1 cellular context compared by ENCODE assay signal in the genomic region with DNA sequence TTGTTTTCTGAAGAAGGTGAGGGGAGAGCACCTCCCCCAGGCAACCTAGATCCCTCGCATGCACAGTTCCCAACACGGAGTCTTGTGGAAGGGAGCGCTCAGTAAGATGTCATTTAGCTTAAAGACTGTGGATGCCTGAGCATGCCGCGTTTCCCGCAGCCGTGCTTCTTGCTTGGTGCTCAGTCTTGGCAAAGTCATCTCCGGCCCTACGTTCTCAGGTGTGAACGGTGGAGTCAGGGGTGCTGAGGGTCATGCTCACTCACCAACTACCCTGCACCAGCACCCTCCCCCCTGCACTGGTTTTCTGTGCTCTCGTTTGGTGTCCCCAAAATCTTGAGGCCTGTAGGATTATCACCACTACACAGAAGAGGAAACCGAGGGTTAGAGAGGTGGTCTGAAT.
TF ChIP-seq lines count a peak whose summit lies in the region.

No MANE protein-coding gene starts in this region.

TF ChIP-seq in GM23338, 12 proteins besides CTCF, POLR2A, EP300 and RAD21 (continued from another document):
- TF ChIP-seq, protein P1, sequence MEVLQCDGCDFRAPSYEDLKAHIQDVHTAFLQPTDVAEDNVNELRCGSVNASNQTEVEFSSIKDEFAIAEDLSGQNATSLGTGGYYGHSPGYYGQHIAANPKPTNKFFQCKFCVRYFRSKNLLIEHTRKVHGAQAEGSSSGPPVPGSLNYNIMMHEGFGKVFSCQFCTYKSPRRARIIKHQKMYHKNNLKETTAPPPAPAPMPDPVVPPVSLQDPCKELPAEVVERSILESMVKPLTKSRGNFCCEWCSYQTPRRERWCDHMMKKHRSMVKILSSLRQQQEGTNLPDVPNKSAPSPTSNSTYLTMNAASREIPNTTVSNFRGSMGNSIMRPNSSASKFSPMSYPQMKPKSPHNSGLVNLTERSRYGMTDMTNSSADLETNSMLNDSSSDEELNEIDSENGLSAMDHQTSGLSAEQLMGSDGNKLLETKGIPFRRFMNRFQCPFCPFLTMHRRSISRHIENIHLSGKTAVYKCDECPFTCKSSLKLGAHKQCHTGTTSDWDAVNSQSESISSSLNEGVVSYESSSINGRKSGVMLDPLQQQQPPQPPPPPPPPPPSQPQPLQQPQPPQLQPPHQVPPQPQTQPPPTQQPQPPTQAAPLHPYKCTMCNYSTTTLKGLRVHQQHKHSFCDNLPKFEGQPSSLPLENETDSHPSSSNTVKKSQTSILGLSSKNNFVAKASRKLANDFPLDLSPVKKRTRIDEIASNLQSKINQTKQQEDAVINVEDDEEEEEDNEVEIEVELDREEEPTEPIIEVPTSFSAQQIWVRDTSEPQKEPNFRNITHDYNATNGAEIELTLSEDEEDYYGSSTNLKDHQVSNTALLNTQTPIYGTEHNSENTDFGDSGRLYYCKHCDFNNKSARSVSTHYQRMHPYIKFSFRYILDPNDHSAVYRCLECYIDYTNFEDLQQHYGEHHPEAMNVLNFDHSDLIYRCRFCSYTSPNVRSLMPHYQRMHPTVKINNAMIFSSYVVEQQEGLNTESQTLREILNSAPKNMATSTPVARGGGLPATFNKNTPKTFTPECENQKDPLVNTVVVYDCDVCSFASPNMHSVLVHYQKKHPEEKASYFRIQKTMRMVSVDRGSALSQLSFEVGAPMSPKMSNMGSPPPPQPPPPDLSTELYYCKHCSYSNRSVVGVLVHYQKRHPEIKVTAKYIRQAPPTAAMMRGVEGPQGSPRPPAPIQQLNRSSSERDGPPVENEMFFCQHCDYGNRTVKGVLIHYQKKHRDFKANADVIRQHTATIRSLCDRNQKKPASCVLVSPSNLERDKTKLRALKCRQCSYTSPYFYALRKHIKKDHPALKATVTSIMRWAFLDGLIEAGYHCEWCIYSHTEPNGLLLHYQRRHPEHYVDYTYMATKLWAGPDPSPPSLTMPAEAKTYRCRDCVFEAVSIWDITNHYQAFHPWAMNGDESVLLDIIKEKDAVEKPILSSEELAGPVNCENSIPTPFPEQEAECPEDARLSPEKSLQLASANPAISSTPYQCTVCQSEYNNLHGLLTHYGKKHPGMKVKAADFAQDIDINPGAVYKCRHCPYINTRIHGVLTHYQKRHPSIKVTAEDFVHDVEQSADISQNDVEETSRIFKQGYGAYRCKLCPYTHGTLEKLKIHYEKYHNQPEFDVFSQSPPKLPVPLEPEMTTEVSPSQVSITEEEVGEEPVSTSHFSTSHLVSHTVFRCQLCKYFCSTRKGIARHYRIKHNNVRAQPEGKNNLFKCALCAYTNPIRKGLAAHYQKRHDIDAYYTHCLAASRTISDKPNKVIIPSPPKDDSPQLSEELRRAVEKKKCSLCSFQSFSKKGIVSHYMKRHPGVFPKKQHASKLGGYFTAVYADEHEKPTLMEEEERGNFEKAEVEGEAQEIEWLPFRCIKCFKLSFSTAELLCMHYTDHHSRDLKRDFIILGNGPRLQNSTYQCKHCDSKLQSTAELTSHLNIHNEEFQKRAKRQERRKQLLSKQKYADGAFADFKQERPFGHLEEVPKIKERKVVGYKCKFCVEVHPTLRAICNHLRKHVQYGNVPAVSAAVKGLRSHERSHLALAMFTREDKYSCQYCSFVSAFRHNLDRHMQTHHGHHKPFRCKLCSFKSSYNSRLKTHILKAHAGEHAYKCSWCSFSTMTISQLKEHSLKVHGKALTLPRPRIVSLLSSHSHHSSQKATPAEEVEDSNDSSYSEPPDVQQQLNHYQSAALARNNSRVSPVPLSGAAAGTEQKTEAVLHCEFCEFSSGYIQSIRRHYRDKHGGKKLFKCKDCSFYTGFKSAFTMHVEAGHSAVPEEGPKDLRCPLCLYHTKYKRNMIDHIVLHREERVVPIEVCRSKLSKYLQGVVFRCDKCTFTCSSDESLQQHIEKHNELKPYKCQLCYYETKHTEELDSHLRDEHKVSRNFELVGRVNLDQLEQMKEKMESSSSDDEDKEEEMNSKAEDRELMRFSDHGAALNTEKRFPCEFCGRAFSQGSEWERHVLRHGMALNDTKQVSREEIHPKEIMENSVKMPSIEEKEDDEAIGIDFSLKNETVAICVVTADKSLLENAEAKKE (CRISPR knock-in tag; IDR thresholded peaks at IDR 0.05), result no peak
- TF ChIP-seq ZNF114 (CRISPR knock-in tag; IDR thresholded peaks at IDR 0.05) (no peak), EZH2 (IDR thresholded peaks at IDR 0.05; ENCODE audit: low read depth, unreplicated experiment) (no peak), JUNB (IDR thresholded peaks at IDR 0.05; ENCODE audit: unreplicated experiment) (no peak), REST (IDR thresholded peaks at IDR 0.05; ENCODE audit: unreplicated experiment) (no peak), POLR2AphosphoS5 (IDR thresholded peaks at IDR 0.05; ENCODE audit: low read depth) (no peak)
- TF ChIP-seq, protein P2, sequence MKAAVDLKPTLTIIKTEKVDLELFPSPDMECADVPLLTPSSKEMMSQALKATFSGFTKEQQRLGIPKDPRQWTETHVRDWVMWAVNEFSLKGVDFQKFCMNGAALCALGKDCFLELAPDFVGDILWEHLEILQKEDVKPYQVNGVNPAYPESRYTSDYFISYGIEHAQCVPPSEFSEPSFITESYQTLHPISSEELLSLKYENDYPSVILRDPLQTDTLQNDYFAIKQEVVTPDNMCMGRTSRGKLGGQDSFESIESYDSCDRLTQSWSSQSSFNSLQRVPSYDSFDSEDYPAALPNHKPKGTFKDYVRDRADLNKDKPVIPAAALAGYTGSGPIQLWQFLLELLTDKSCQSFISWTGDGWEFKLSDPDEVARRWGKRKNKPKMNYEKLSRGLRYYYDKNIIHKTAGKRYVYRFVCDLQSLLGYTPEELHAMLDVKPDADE (IDR thresholded peaks at IDR 0.05), result no peak
